ENCODE assay signal across 2 cellular contexts in genomic region chr1:21579788-21580187, GRCh38.
A peak's percentile ranks its signal among the peaks of the same experiment; 100 is the strongest.
TF ChIP-seq lines count a peak whose summit lies in the region.

No MANE protein-coding gene starts in this region.

TF ChIP-seq in K562, 482 proteins besides CTCF, POLR2A, EP300 and RAD21 (continued from another document):
- TF ChIP-seq C11orf30 (IDR thresholded peaks at IDR 0.05; ENCODE audit: low read depth) (peak; percentile 97), MAFF (IDR thresholded peaks at IDR 0.05; ENCODE audit: low read length) (peak; percentile 98), ZSCAN32 (CRISPR knock-in tag; IDR thresholded peaks at IDR 0.05) (no peak)

TF ChIP-seq in SK-N-SH, 30 proteins besides CTCF, POLR2A, EP300 and RAD21 (continued from another document):
- TF ChIP-seq USF2 (IDR thresholded peaks at IDR 0.05; ENCODE audit: borderline replicate concordance, low read depth, low read length), result no peak
- TF ChIP-seq YY1 (IDR thresholded peaks at IDR 0.05; ENCODE audit: low read depth), result no peak
- no peak for TF ChIP-seq RXRA (IDR thresholded peaks at IDR 0.05; ENCODE audit: borderline replicate concordance, low read depth)
- TF ChIP-seq IRF3 (IDR thresholded peaks at IDR 0.05; ENCODE audit: low read depth, low read length), result no peak
- no peak for TF ChIP-seq SIN3A (IDR thresholded peaks at IDR 0.05; ENCODE audit: borderline replicate concordance, low read depth, low read length)
- TF ChIP-seq FOSL2 (IDR thresholded peaks at IDR 0.05; ENCODE audit: borderline replicate concordance, low read depth), result no peak
- no peak for TF ChIP-seq RFX5 (IDR thresholded peaks at IDR 0.05; ENCODE audit: low read length)
- no peak for TF ChIP-seq TCF12 (IDR thresholded peaks at IDR 0.05)
- TF ChIP-seq JUND (IDR thresholded peaks at IDR 0.05), result no peak
- TF ChIP-seq TAF1 (IDR thresholded peaks at IDR 0.05; ENCODE audit: borderline replicate concordance, low read depth, low read length), result no peak
- TF ChIP-seq ELF1 (IDR thresholded peaks at IDR 0.05), result no peak
- no peak for TF ChIP-seq USF1 (IDR thresholded peaks at IDR 0.05; ENCODE audit: borderline replicate concordance, low read depth)
- TF ChIP-seq EZH2phosphoT487 (IDR thresholded peaks at IDR 0.05; ENCODE audit: borderline replicate concordance, low read depth), result no peak
